In the genomic region with DNA sequence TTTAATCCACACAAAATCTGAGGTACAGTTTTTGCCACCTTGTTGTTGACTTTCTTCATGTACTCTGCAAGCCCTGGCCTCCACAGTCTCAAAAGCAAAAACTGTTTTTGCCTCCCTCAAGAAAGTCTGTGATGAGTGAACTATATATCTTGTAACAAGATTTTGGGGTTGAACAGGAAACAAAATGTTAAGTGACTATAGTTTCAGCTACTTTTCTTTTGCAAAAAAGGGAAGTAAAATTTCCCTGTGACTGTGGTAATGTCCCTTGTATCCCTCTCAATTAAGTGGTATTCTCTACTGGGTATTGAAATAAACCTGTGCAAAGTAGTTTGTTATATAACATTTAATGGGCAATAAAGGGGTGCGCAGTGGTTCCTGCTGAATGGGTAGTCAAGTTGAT, we compare ENCODE assay signal across 10 cellular contexts. TPM values are rescaled to one million over a fixed set of nuclear protein-coding genes. Genes with fewer than 3 reads are reported as not detected.
A peak's percentile ranks its signal among the peaks of the same experiment; 100 is the strongest.
DNase-seq lines count a peak whose midpoint lies in the region; ATAC-seq and TF ChIP-seq lines count a peak whose summit lies in the region.
"Had no signal": no experiment of that assay in that cellular context is flagged by ENCODE, and none has a peak within 500 bp of the region (broad histone marks: within the 10 kb centered on the region; RNA-seq: fewer than 3 reads in every experiment).

No MANE protein-coding gene starts in this region.

- TF ChIP-seq CTCF in GM12865 (IDR thresholded peaks at IDR 0.05; ENCODE audit: insufficient read depth, low read depth, low read length, missing control alignments) (no peak), adrenal gland (IDR thresholded peaks at IDR 0.05) (no peak)

- intact Hi-C loops in adrenal gland (cut with DNase I) (no loop called here), posterior vena cava (cut with DNase I) (no loop called here)

- H3K4me3 ChIP-seq in GM12865 (ENCODE audit: low read depth, low read length): no peak overlapping the region
- no peak overlapping the region for H3K4me3 ChIP-seq in adrenal gland
- H3K4me3 ChIP-seq: SK-N-MC had no signal

- DNase-seq in GM12865 (ENCODE audit: low read depth) (peak; percentile 67), adrenal gland (no peak), posterior vena cava (ENCODE audit: low spot score) (no peak), NCI-H510A treated with DMSO at 0.1 percent for 48 hours (lab: John Stamatoyannopoulos, UW) (no peak), NCI-H1092 treated with DMSO at 0.1 percent for 48 hours (lab: John Stamatoyannopoulos, UW) (no peak), amniotic stem cell (lab: John Stamatoyannopoulos, UW) (no peak)

- 87 to 96% (median 92%) methylated on average over 1 of the region's 1 CpG for WGBS in adrenal gland, 4 donors

- H3K4me1 ChIP-seq in adrenal gland (replicated peaks in 1 of 2): peaks cover 17 to 60% of the 10 kb centered on the region in 2 donors

- no peak for TF ChIP-seq POLR2A in adrenal gland (IDR thresholded peaks at IDR 0.05)

- ATAC-seq in GM21515 (IDR thresholded peaks at IDR 0.05; ENCODE audit: unreplicated experiment) (peak; percentile 55), HG03520 (IDR thresholded peaks at IDR 0.05; ENCODE audit: unreplicated experiment) (peak; percentile 54)

- H3K27me3 ChIP-seq in adrenal gland: no peaks in the 10 kb centered on the region

- peak overlapping the region in 3 of 5 donors; percentile 3 to 59 (median 48) for H3K27ac ChIP-seq in adrenal gland
- H3K27ac ChIP-seq: SK-N-MC had no signal

- H3K36me3 ChIP-seq in adrenal gland (replicated peaks in 1 of 2): no peaks in the 10 kb centered on the region

- no peaks in the 10 kb centered on the region for H3K9me3 ChIP-seq in adrenal gland (replicated peaks in 1 of 3)

RNA-seq across cellular contexts. Expression of a gene that starts 21.3 kb away (rescaled TPM):
- total RNA-seq in adrenal gland (not detected), posterior vena cava (not detected)
- 1 to 10 TPM in 1 of 3 donors, not detected in 2; 1.6 TPM for polyA plus RNA-seq in adrenal gland
- total RNA-seq: neural crest cell had no signal
